In the genomic region with DNA sequence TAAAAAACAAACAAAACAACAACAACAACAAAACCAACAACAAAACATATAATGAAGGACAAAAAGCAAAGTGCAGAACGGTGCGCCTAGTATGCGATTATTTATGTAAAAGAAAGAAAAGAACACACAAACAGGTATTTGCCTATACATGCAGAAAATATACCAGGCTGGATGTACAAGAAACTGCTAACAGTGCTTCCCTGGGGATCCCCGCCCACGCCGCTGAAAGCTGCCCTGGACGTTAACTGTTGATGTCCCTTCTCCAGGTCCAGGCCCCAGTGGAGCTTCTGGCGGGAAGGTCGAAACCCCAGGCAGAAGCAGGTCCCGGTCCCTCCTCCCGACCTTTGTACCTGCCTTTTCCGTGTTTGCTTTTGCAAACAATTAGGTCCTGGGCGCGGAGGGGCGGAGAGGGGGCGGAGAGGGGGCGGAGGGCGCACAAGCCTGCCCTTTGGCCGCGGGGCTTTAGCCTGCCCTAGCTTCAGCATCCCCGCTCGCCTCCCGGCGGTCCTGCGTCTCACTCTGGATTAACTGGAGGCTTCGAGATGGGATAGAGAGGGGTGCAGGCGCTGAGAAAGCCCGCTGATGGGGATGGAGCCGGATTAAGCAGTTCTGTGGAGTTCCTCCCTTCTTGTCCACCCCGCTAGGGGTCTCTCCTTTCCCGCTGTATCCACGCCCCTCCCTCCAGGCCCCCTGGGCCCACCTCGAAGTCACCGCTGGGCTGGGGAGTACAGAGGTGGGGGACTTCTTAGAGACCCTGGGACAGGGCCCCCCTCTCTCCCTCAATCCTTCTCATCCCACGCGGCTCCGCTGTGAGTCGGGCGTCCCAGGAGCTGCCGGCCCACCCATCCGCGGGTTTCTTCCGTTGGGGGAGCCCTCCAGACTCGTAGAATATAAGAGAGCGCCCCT, we compare ENCODE assay signal across 1 cellular context.
A peak's percentile ranks its signal among the peaks of the same experiment; 100 is the strongest.
TF ChIP-seq lines count a peak whose summit lies in the region.

No MANE protein-coding gene starts in this region.

TF ChIP-seq in HepG2, 621 proteins besides CTCF, POLR2A, EP300 and RAD21 (continued from another document and continues in another):
- TF ChIP-seq ISX (CRISPR knock-in tag; conservative IDR thresholded peaks at IDR 0.05) (no peak), RELA (CRISPR knock-in tag; IDR thresholded peaks at IDR 0.05) (no peak; the same call in 1 of the 2 replicates), ZNF460 (CRISPR knock-in tag; IDR thresholded peaks at IDR 0.05; ENCODE audit: borderline replicate concordance) (no peak; the same call in 1 of the 2 replicates), ZNF782 (CRISPR knock-in tag; IDR thresholded peaks at IDR 0.05; ENCODE audit: borderline replicate concordance) (no peak; the same call in 1 of the 2 replicates), NONO (IDR thresholded peaks at IDR 0.05) (no peak), NONO (CRISPR knock-in tag; conservative IDR thresholded peaks at IDR 0.05) (peak; percentile 98), ZNF142 (CRISPR knock-in tag; IDR thresholded peaks at IDR 0.05) (no peak; the same call in none of the 2 replicates), ZNF550 (CRISPR knock-in tag; IDR thresholded peaks at IDR 0.05; ENCODE audit: borderline replicate concordance) (no peak), CHD2 (IDR thresholded peaks at IDR 0.05; ENCODE audit: low read depth, low read length) (0 out of 2 replicates have a peak, but pooled peaks have one; percentile 48), KMT2B (CRISPR knock-in tag; IDR thresholded peaks at IDR 0.05) (no peak; the same call in 1 of the 2 replicates), IKZF4 (CRISPR knock-in tag; IDR thresholded peaks at IDR 0.05; ENCODE audit: borderline replicate concordance, low read depth, not compliant biosample characterization) (peak; percentile 19), BORCS8-MEF2B (CRISPR knock-in tag; IDR thresholded peaks at IDR 0.05) (peak; percentile 84), MYC (CRISPR knock-in tag; IDR thresholded peaks at IDR 0.05; ENCODE audit: borderline replicate concordance) (peak; percentile 71; the same call in 1 of the 2 replicates), SCMH1 (CRISPR knock-in tag; IDR thresholded peaks at IDR 0.05; ENCODE audit: borderline replicate concordance) (no peak), ZNF775 (CRISPR knock-in tag; IDR thresholded peaks at IDR 0.05; ENCODE audit: borderline replicate concordance) (0 out of 2 replicates have a peak, but pooled peaks have one; percentile 9), ZNF83 (CRISPR knock-in tag; IDR thresholded peaks at IDR 0.05; ENCODE audit: borderline replicate concordance) (peak; percentile 85; the same call in 1 of the 2 replicates)
- TF ChIP-seq, protein P1, sequence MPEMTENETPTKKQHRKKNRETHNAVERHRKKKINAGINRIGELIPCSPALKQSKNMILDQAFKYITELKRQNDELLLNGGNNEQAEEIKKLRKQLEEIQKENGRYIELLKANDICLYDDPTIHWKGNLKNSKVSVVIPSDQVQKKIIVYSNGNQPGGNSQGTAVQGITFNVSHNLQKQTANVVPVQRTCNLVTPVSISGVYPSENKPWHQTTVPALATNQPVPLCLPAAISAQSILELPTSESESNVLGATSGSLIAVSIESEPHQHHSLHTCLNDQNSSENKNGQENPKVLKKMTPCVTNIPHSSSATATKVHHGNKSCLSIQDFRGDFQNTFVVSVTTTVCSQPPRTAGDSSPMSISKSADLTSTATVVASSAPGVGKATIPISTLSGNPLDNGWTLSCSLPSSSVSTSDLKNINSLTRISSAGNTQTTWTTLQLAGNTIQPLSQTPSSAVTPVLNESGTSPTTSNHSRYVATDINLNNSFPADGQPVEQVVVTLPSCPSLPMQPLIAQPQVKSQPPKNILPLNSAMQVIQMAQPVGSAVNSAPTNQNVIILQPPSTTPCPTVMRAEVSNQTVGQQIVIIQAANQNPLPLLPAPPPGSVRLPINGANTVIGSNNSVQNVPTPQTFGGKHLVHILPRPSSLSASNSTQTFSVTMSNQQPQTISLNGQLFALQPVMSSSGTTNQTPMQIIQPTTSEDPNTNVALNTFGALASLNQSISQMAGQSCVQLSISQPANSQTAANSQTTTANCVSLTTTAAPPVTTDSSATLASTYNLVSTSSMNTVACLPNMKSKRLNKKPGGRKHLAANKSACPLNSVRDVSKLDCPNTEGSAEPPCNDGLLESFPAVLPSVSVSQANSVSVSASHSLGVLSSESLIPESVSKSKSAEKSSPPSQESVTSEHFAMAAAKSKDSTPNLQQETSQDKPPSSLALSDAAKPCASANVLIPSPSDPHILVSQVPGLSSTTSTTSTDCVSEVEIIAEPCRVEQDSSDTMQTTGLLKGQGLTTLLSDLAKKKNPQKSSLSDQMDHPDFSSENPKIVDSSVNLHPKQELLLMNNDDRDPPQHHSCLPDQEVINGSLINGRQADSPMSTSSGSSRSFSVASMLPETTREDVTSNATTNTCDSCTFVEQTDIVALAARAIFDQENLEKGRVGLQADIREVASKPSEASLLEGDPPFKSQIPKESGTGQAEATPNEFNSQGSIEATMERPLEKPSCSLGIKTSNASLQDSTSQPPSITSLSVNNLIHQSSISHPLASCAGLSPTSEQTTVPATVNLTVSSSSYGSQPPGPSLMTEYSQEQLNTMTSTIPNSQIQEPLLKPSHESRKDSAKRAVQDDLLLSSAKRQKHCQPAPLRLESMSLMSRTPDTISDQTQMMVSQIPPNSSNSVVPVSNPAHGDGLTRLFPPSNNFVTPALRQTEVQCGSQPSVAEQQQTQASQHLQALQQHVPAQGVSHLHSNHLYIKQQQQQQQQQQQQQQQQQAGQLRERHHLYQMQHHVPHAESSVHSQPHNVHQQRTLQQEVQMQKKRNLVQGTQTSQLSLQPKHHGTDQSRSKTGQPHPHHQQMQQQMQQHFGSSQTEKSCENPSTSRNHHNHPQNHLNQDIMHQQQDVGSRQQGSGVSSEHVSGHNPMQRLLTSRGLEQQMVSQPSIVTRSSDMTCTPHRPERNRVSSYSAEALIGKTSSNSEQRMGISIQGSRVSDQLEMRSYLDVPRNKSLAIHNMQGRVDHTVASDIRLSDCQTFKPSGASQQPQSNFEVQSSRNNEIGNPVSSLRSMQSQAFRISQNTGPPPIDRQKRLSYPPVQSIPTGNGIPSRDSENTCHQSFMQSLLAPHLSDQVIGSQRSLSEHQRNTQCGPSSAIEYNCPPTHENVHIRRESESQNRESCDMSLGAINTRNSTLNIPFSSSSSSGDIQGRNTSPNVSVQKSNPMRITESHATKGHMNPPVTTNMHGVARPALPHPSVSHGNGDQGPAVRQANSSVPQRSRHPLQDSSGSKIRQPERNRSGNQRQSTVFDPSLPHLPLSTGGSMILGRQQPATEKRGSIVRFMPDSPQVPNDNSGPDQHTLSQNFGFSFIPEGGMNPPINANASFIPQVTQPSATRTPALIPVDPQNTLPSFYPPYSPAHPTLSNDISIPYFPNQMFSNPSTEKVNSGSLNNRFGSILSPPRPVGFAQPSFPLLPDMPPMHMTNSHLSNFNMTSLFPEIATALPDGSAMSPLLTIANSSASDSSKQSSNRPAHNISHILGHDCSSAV (CRISPR knock-in tag; IDR thresholded peaks at IDR 0.05; ENCODE audit: borderline replicate concordance): no peak
- TF ChIP-seq, protein P2, sequence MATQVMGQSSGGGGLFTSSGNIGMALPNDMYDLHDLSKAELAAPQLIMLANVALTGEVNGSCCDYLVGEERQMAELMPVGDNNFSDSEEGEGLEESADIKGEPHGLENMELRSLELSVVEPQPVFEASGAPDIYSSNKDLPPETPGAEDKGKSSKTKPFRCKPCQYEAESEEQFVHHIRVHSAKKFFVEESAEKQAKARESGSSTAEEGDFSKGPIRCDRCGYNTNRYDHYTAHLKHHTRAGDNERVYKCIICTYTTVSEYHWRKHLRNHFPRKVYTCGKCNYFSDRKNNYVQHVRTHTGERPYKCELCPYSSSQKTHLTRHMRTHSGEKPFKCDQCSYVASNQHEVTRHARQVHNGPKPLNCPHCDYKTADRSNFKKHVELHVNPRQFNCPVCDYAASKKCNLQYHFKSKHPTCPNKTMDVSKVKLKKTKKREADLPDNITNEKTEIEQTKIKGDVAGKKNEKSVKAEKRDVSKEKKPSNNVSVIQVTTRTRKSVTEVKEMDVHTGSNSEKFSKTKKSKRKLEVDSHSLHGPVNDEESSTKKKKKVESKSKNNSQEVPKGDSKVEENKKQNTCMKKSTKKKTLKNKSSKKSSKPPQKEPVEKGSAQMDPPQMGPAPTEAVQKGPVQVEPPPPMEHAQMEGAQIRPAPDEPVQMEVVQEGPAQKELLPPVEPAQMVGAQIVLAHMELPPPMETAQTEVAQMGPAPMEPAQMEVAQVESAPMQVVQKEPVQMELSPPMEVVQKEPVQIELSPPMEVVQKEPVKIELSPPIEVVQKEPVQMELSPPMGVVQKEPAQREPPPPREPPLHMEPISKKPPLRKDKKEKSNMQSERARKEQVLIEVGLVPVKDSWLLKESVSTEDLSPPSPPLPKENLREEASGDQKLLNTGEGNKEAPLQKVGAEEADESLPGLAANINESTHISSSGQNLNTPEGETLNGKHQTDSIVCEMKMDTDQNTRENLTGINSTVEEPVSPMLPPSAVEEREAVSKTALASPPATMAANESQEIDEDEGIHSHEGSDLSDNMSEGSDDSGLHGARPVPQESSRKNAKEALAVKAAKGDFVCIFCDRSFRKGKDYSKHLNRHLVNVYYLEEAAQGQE (IDR thresholded peaks at IDR 0.05; ENCODE audit: borderline replicate concordance in 1 of 2, low read depth in 1 of 2, low read length in 2 of 2): peak in 1 of 2 experiments; percentile 76; a peak in 2 of 4 replicates
- TF ChIP-seq, protein P3, sequence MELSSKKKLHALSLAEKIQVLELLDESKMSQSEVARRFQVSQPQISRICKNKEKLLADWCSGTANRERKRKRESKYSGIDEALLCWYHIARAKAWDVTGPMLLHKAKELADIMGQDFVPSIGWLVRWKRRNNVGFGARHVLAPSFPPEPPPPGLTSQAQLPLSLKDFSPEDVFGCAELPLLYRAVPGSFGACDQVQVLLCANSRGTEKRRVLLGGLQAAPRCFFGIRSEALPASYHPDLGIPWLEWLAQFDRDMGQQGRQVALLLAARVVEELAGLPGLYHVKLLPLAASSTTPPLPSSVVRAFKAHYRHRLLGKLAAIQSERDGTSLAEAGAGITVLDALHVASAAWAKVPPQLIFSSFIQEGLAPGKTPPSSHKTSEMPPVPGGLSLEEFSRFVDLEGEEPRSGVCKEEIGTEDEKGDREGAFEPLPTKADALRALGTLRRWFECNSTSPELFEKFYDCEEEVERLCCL (CRISPR knock-in tag; IDR thresholded peaks at IDR 0.05; ENCODE audit: borderline replicate concordance): peak; percentile 47; the same call in 1 of the 2 replicates
- TF ChIP-seq, protein P4, sequence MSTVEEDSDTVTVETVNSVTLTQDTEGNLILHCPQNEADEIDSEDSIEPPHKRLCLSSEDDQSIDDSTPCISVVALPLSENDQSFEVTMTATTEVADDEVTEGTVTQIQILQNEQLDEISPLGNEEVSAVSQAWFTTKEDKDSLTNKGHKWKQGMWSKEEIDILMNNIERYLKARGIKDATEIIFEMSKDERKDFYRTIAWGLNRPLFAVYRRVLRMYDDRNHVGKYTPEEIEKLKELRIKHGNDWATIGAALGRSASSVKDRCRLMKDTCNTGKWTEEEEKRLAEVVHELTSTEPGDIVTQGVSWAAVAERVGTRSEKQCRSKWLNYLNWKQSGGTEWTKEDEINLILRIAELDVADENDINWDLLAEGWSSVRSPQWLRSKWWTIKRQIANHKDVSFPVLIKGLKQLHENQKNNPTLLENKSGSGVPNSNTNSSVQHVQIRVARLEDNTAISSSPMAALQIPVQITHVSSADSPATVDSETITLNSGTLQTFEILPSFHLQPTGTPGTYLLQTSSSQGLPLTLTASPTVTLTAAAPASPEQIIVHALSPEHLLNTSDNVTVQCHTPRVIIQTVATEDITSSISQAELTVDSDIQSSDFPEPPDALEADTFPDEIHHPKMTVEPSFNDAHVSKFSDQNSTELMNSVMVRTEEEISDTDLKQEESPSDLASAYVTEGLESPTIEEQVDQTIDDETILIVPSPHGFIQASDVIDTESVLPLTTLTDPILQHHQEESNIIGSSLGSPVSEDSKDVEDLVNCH (CRISPR knock-in tag; IDR thresholded peaks at IDR 0.05): no peak
- TF ChIP-seq, protein P5, sequence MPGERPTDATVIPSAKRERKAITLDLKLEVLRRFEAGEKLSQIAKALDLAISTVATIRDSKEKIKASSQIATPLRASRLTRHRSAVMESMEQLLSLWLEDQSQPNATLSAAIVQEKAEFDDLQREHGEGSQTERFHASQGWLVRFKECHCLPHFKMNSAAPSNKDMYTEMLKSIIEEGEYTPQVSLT (CRISPR knock-in tag; IDR thresholded peaks at IDR 0.05; ENCODE audit: borderline replicate concordance, low read depth): no peak
